17 cellular contexts compared by ENCODE assay signal in genomic region chr15:25092661-25093060, GRCh38.
"Had no signal": no experiment of that assay in that cellular context is flagged by ENCODE, and none has a peak within 500 bp of the region (broad histone marks: within the 10 kb centered on the region; RNA-seq: fewer than 3 reads in every experiment).

No MANE protein-coding gene starts in this region.

- H3K4me3 ChIP-seq: coronary artery, esophagus muscularis mucosa, lung, skin epidermis, tibial nerve, uterus had no signal

- ATAC-seq: naive thymus-derived CD4-positive, alpha-beta T cell had no signal

- H3K27ac ChIP-seq: coronary artery, esophagus muscularis mucosa, skin epidermis, tibial nerve, uterus had no signal

- DNase-seq: activated CD4-positive, alpha-beta T cell treated with anti-CD3 and anti-CD28 coated beads, Interleukin-2, amount 10 ng/mL, durations not matched to agents 24 days and 14 days; activated CD4-positive, CD25-positive, alpha-beta regulatory T cell; activated naive CD8-positive, alpha-beta T cell treated with anti-CD3 and anti-CD28 coated beads for 36 hours; foreskin fibroblast; midbrain; naive thymus-derived CD4-positive, alpha-beta T cell; retina; stimulated activated CD4-positive, alpha-beta T cell treated with anti-CD3 and anti-CD28 coated beads, Interleukin-4, amount 100 ng/mL, for 4 hours; stimulated activated CD8-positive, alpha-beta memory T cell treated with anti-CD3 and anti-CD28 coated beads, Interleukin-4, amount 100 ng/mL, for 48 hours; stimulated activated naive CD4-positive, alpha-beta T cell treated with Interleukin-2 at 50 U/mL for 16 hours; substantia nigra; uterus had no signal

- H3K27me3 ChIP-seq: esophagus muscularis mucosa, tibial nerve, uterus had no signal

- H3K36me3 ChIP-seq: uterus had no signal

- H3K4me1 ChIP-seq: esophagus muscularis mucosa, tibial nerve, uterus had no signal
